In genomic region chr15:100715571-100716455, GRCh38 we compare ENCODE assay signal across 16 cellular contexts.
DNase-seq lines count a peak whose midpoint lies in the region; ATAC-seq, FAIRE-seq and TF ChIP-seq lines count a peak whose summit lies in the region.
"Had no signal": no experiment of that assay in that cellular context is flagged by ENCODE, and none has a peak within 500 bp of the region (broad histone marks: within the 10 kb centered on the region; RNA-seq: fewer than 3 reads in every experiment).

No MANE protein-coding gene starts in this region.

- peak overlapping the region; percentile 33; the same call in 1 of the 2 replicates for H2BK120ac ChIP-seq in IMR-90 (ENCODE audit: low read depth, low read length)
- no peak overlapping the region for H2BK120ac ChIP-seq in mesenchymal stem cell (ENCODE audit: low read depth, low read length)

- no peaks in the 10 kb centered on the region for H3K36me3 Mint-ChIP-seq in activated T-cell treated with anti-CD3 and anti-CD28 coated beads, Interleukin-2, amount 50 U/mL, for 72 hours (ENCODE audit: insufficient read depth in 2 of 2)
- H3K36me3 Mint-ChIP-seq: activated naive CD4-positive, alpha-beta T cell treated with anti-CD3 and anti-CD28 coated beads, Interleukin-2, amount 50 U/mL, for 24 hours; memory B cell had no signal

- TF ChIP-seq EP300 in A549 (IDR thresholded peaks at IDR 0.05) = no peak

- peak in 1 of 2 experiments; percentile 5; a peak in 1 of 6 replicates for ATAC-seq in A549
- no peak for ATAC-seq in IMR-90 (ENCODE audit: low read depth)
- no peak for ATAC-seq in activated T-cell treated with anti-CD3 and anti-CD28 coated beads, Interleukin-2, amount 50 U/mL, for 72 hours (replicated peaks in 1 of 2)
- ATAC-seq in GM18873 (IDR thresholded peaks at IDR 0.05; ENCODE audit: low FRiP score, unreplicated experiment) = no peak
- ATAC-seq: esophagus mucosa had no signal

- H3K9ac ChIP-seq in IMR-90 (ENCODE audit: low read depth, low read length) = no peak overlapping the region
- no peak overlapping the region for H3K9ac ChIP-seq in mammary epithelial cell (ENCODE audit: insufficient read depth, low read length)
- H3K9ac ChIP-seq in mesenchymal stem cell (ENCODE audit: low read length) = no peak overlapping the region

- H4K20me1 ChIP-seq in IMR-90 (ENCODE audit: insufficient read depth, low read length) = no peaks in the 10 kb centered on the region; the same call in 1 of the 2 replicates
- H4K20me1 ChIP-seq in mammary epithelial cell (ENCODE audit: insufficient read depth, low read length) = no peaks in the 10 kb centered on the region

- CTCF ChIA-PET in A549 (lab: Yijun Ruan, JAX) = interaction anchor here (0.7 to 3.8 kb wide), 4 partner anchors 44 to 159 kb away, joined by 3 to 20 read pairs (median 4); no protein-coding TSS in a partner anchor
- CTCF ChIA-PET in IMR-90 (lab: Yijun Ruan, JAX) = no interaction called here
- CTCF ChIA-PET in mammary epithelial cell (lab: Charles Lee; ENCODE audit: low non-redundant PET) = no interaction called here

- BruUV-seq in IMR-90 (replicated peaks; lab: Mats Ljungman, UMichigan) (no TSS peak), mammary epithelial cell (replicated peaks; lab: Mats Ljungman, UMichigan) (no TSS peak)

- FAIRE-seq in A549 (lab: Jason Lieb, UNC) = peak; percentile 32

- 69% methylated on average over 17 of the region's 17 CpGs for WGBS in A549 (ENCODE audit: missing lambda C conversion rate)
- 88% methylated on average over 7 of the region's 17 CpGs; no CpG with 5 or more reads in 1 of the 2 experiments for WGBS in IMR-90 (ENCODE audit: extremely low coverage in 2 of 2, insufficient read length in 1 of 2), 2 experiments
- 96% methylated on average over 14 of the region's 17 CpGs for WGBS in mammary epithelial cell (ENCODE audit: low coverage, missing lambda C conversion rate)
- 81% methylated on average over 16 of the region's 17 CpGs for whole genome bisulfite sequencing in mesenchymal stem cell

- no peak overlapping the region for H2AK9ac ChIP-seq in IMR-90 (replicated peaks; ENCODE audit: low read depth, low read length, poor library complexity)

- no peaks in the 10 kb centered on the region for H3K4me1 Mint-ChIP-seq in activated T-cell treated with anti-CD3 and anti-CD28 coated beads, Interleukin-2, amount 50 U/mL, for 72 hours (ENCODE audit: low read depth)
- H3K4me1 Mint-ChIP-seq: activated naive CD4-positive, alpha-beta T cell treated with anti-CD3 and anti-CD28 coated beads, Interleukin-2, amount 50 U/mL, for 24 hours; memory B cell had no signal

- H3K18ac ChIP-seq in IMR-90 (ENCODE audit: low read depth, low read length) = no peak overlapping the region
- peak overlapping the region in 1 of 2 experiments; percentile 52 for H3K18ac ChIP-seq in mesenchymal stem cell (ENCODE audit: low read depth in 1 of 2, low read length in 2 of 2)

- H3K79me1 ChIP-seq in IMR-90 (ENCODE audit: low read depth in 1 of 2, low read length in 2 of 2) (0 out of 4 replicates have a peak, but pooled peaks cover 0 to 4% of the 10 kb centered on the region in 2 experiments), mesenchymal stem cell (replicated peaks; ENCODE audit: low read length, poor library complexity, severe bottlenecking) (no peaks in the 10 kb centered on the region)

- intact Hi-C loops in IMR-90 (cut with micrococcal nuclease) = no loop called here
- intact Hi-C loops in mammary epithelial cell (cut with micrococcal nuclease) = no loop called here

- H3K4me1 ChIP-seq in A549 = peaks cover 48% of the 10 kb centered on the region
- peaks cover 27% of the 10 kb centered on the region for H3K4me1 ChIP-seq in IMR-90 (ENCODE audit: control insufficient read depth, insufficient read depth, low read length)
- H3K4me1 ChIP-seq in mammary epithelial cell (ENCODE audit: insufficient read depth, low read length) = peaks cover 41% of the 10 kb centered on the region
- peaks cover 37% of the 10 kb centered on the region for H3K4me1 ChIP-seq in mesenchymal stem cell (ENCODE audit: control insufficient read depth, insufficient read depth, low read depth, low read length)

- no peak for TF ChIP-seq CTCF in A549 (IDR thresholded peaks at IDR 0.05)
- TF ChIP-seq CTCF in IMR-90 (conservative IDR thresholded peaks at IDR 0.05; ENCODE audit: low read depth, low read length) = no peak
- TF ChIP-seq CTCF in mammary epithelial cell (conservative IDR thresholded peaks at IDR 0.05 in 1 of 2, IDR thresholded peaks at IDR 0.05 in 1 of 2; ENCODE audit: extremely low read depth in 1 of 2, insufficient read depth in 1 of 2, low read depth in 1 of 2, low read length in 2 of 2) = no peak

- H3K27me3 ChIP-seq in IMR-90 (ENCODE audit: control insufficient read depth, insufficient read depth, low read length) (no peaks in the 10 kb centered on the region), mammary epithelial cell (ENCODE audit: insufficient read depth, low read length) (no peaks in the 10 kb centered on the region), mesenchymal stem cell (ENCODE audit: control insufficient read depth in 1 of 2, insufficient read depth in 1 of 2, low read length in 2 of 2) (no peaks in the 10 kb centered on the region)
- H3K27me3 ChIP-seq: thyroid gland had no signal

- H3K23ac ChIP-seq in IMR-90 (ENCODE audit: low read depth, low read length) (no peak overlapping the region), mesenchymal stem cell (ENCODE audit: low read length in 2 of 2) (no peak overlapping the region)

- no peak overlapping the region for H2BK15ac ChIP-seq in IMR-90 (ENCODE audit: low read depth, low read length)
- peak overlapping the region; percentile 6 for H2BK15ac ChIP-seq in mesenchymal stem cell (ENCODE audit: low read depth, poor library complexity, severe bottlenecking)

- peak overlapping the region; percentile 32; the same call in 1 of the 2 replicates for H4K91ac ChIP-seq in IMR-90 (ENCODE audit: insufficient read depth, low read depth, low read length)
- no peak overlapping the region for H4K91ac ChIP-seq in mesenchymal stem cell (ENCODE audit: low read length)

- DNase-seq in A549 (ENCODE audit: low read depth in 1 of 2, low spot score in 1 of 2) = peak in 1 of 2 experiments; percentile 44
- DNase-seq in IMR-90 = no peak
- DNase-seq in mammary epithelial cell = no peak
- DNase-seq in mesenchymal stem cell = no peak
- no peak for DNase-seq in activated T-cell treated with anti-CD3 and anti-CD28 coated beads, Interleukin-2, amount 50 U/mL, for 72 hours
- no peak for DNase-seq in HUDEP-2 (lab: John Stamatoyannopoulos, UW; ENCODE audit: unreplicated experiment in 76 of 76)
- DNase-seq in NCI-H1048 (lab: John Stamatoyannopoulos, UW) = no peak
- DNase-seq: DMS153, NCI-H510A, occipital lobe, SIG-M5 had no signal

- no peak overlapping the region for H4K5ac ChIP-seq in IMR-90 (ENCODE audit: low read depth, low read length)

- H2BK5ac ChIP-seq in IMR-90 (ENCODE audit: low read depth, low read length, poor library complexity, severe bottlenecking) (peak overlapping the region; percentile 23), mesenchymal stem cell (ENCODE audit: low read depth, low read length, poor library complexity, severe bottlenecking) (no peak overlapping the region)

- H3K27me3 Mint-ChIP-seq in activated T-cell treated with anti-CD3 and anti-CD28 coated beads, Interleukin-2, amount 50 U/mL, for 72 hours (ENCODE audit: low read depth) = peaks cover 14% of the 10 kb centered on the region
- H3K27me3 Mint-ChIP-seq: activated naive CD4-positive, alpha-beta T cell treated with anti-CD3 and anti-CD28 coated beads, Interleukin-2, amount 50 U/mL, for 24 hours had no signal

- no peak overlapping the region for H3K4me3 ChIP-seq in A549
- no peak overlapping the region for H3K4me3 ChIP-seq in IMR-90 (ENCODE audit: insufficient read depth, low read depth, low read length)
- H3K4me3 ChIP-seq in mammary epithelial cell (replicated peaks in 1 of 3; ENCODE audit: insufficient read depth in 1 of 3, low read depth in 2 of 3, low read length in 3 of 3) = no peak overlapping the region
- H3K4me3 ChIP-seq in mesenchymal stem cell (ENCODE audit: insufficient read depth in 1 of 2, low read depth in 1 of 2, low read length in 2 of 2) = no peak overlapping the region
- H3K4me3 ChIP-seq: thyroid gland had no signal

- peak overlapping the region; percentile 46 for H2BK20ac ChIP-seq in IMR-90 (ENCODE audit: low read depth, low read length)

- H4K8ac ChIP-seq in IMR-90 (ENCODE audit: low read depth in 2 of 2, low read length in 2 of 2) (no peak overlapping the region), mesenchymal stem cell (ENCODE audit: low read length) (no peak overlapping the region)

- no peaks in the 10 kb centered on the region for H3K9me3 ChIP-seq in A549
- no peaks in the 10 kb centered on the region for H3K9me3 ChIP-seq in IMR-90 (ENCODE audit: control insufficient read depth, insufficient read depth, low read length)
- no peaks in the 10 kb centered on the region for H3K9me3 ChIP-seq in mammary epithelial cell (replicated peaks; ENCODE audit: insufficient read depth, low read length)
- no peaks in the 10 kb centered on the region for H3K9me3 ChIP-seq in mesenchymal stem cell (ENCODE audit: control insufficient read depth, low read length)
- H3K9me3 ChIP-seq: thyroid gland had no signal

- peaks cover 28% of the 10 kb centered on the region for H3K9me1 ChIP-seq in IMR-90 (ENCODE audit: insufficient read depth, low read length)

- POLR2A ChIA-PET in A549 (lab: Yijun Ruan, JAX) = no interaction called here
- POLR2A ChIA-PET in IMR-90 (lab: Charles Lee; ENCODE audit: unreplicated experiment) = no interaction called here

- no peaks in the 10 kb centered on the region for H3K79me2 ChIP-seq in mammary epithelial cell (ENCODE audit: insufficient read depth, low read length)

- TF ChIP-seq POLR2A in A549 (IDR thresholded peaks at IDR 0.05; ENCODE audit: low read length) (no peak), IMR-90 (IDR thresholded peaks at IDR 0.05; ENCODE audit: low read depth, low read length) (no peak)

- H2AFZ ChIP-seq in IMR-90 (replicated peaks; ENCODE audit: low read length, poor library complexity) (no peak overlapping the region), mammary epithelial cell (ENCODE audit: low read depth, low read length) (no peak overlapping the region), mesenchymal stem cell (ENCODE audit: low read depth, low read length) (no peak overlapping the region)

- in situ Hi-C loops in IMR-90 (cut with MboI; ENCODE audit: low sequenced_read_pairs) (loop anchor here (25.0 kb wide), 1 partner anchor 546 kb away; the partner anchor contains the start of gene CHSY1), mammary epithelial cell (cut with MboI; ENCODE audit: low sequenced_read_pairs in 2 of 2) (no loop called here)

- TF ChIP-seq RAD21 in A549 (conservative IDR thresholded peaks at IDR 0.05 in 1 of 2, IDR thresholded peaks at IDR 0.05 in 1 of 2) (no peak), IMR-90 (IDR thresholded peaks at IDR 0.05; ENCODE audit: low read length) (no peak)

- H3K9me3 Mint-ChIP-seq in activated T-cell treated with anti-CD3 and anti-CD28 coated beads, Interleukin-2, amount 50 U/mL, for 72 hours = no peaks in the 10 kb centered on the region
- H3K9me3 Mint-ChIP-seq: activated naive CD4-positive, alpha-beta T cell treated with anti-CD3 and anti-CD28 coated beads, Interleukin-2, amount 50 U/mL, for 24 hours; memory B cell had no signal

- H2AK5ac ChIP-seq in IMR-90 (ENCODE audit: low read depth, low read length) (peak overlapping the region; percentile 46; the same call in 1 of the 2 replicates), mesenchymal stem cell (ENCODE audit: low read length, severe bottlenecking) (peak overlapping the region; percentile 29)

- 0 out of 2 replicates have a peak overlapping the region, but pooled peaks have one; percentile 8 for H3K14ac ChIP-seq in IMR-90 (replicated peaks; ENCODE audit: low read depth, low read length)
- no peak overlapping the region for H3K14ac ChIP-seq in mesenchymal stem cell (ENCODE audit: low read length in 2 of 2)

- no peak overlapping the region for H3K4me3 Mint-ChIP-seq in activated T-cell treated with anti-CD3 and anti-CD28 coated beads, Interleukin-2, amount 50 U/mL, for 72 hours
- H3K4me3 Mint-ChIP-seq: activated naive CD4-positive, alpha-beta T cell treated with anti-CD3 and anti-CD28 coated beads, Interleukin-2, amount 50 U/mL, for 24 hours; memory B cell had no signal

- H3K36me3 ChIP-seq in IMR-90 (ENCODE audit: control insufficient read depth, insufficient read depth, low read length) (no peaks in the 10 kb centered on the region), mammary epithelial cell (ENCODE audit: insufficient read depth, low read length) (no peaks in the 10 kb centered on the region), mesenchymal stem cell (ENCODE audit: control insufficient read depth in 1 of 2, insufficient read depth in 2 of 2, low read depth in 1 of 2, low read length in 2 of 2) (no peaks in the 10 kb centered on the region)
- H3K36me3 ChIP-seq: thyroid gland had no signal

- dilution Hi-C loops in IMR-90 (cut with HindIII; ENCODE audit: low sequenced_read_pairs, unreplicated experiment) = no loop called here
- dilution Hi-C loops in mammary epithelial cell (cut with HindIII; ENCODE audit: low sequenced_read_pairs) = no loop called here

- no peak overlapping the region for H3K27ac Mint-ChIP-seq in activated T-cell treated with anti-CD3 and anti-CD28 coated beads, Interleukin-2, amount 50 U/mL, for 72 hours
- H3K27ac Mint-ChIP-seq: activated naive CD4-positive, alpha-beta T cell treated with anti-CD3 and anti-CD28 coated beads, Interleukin-2, amount 50 U/mL, for 24 hours; memory B cell had no signal

- H2BK12ac ChIP-seq in mesenchymal stem cell (ENCODE audit: low read length in 2 of 2) = peak overlapping the region in 1 of 2 experiments; percentile 59

- peak overlapping the region; percentile 20; the same call in 1 of the 3 replicates for H3K4me2 ChIP-seq in A549
- no peak overlapping the region for H3K4me2 ChIP-seq in IMR-90 (ENCODE audit: low read depth, low read length)
- no peak overlapping the region for H3K4me2 ChIP-seq in mammary epithelial cell (ENCODE audit: insufficient read depth, low read depth, low read length)
- H3K4me2 ChIP-seq in mesenchymal stem cell (ENCODE audit: low read length, poor library complexity, severe bottlenecking) = no peak overlapping the region

- peak overlapping the region; percentile 59 to 92; a peak in 5 of 6 replicates for H3K27ac ChIP-seq in A549
- no peak overlapping the region for H3K27ac ChIP-seq in IMR-90 (ENCODE audit: insufficient read depth, low read length)
- peak overlapping the region; percentile 7 for H3K27ac ChIP-seq in mammary epithelial cell (ENCODE audit: insufficient read depth, low read depth, low read length)
- no peak overlapping the region for H3K27ac ChIP-seq in mesenchymal stem cell (ENCODE audit: low read length, poor library complexity, severe bottlenecking)
- H3K27ac ChIP-seq: thyroid gland had no signal

- no peak overlapping the region for H3K56ac ChIP-seq in IMR-90 (ENCODE audit: extremely low read depth, insufficient read depth, low read length)

- H3K4ac ChIP-seq in IMR-90 (ENCODE audit: low read depth, low read length) (peak overlapping the region; percentile 68), mesenchymal stem cell (ENCODE audit: low read depth in 1 of 2, low read length in 2 of 2) (no peak overlapping the region)

Comparison
In these comparisons a context has a peak if more than half of its experiments do, and no peak if none do; other contexts are left out.
1. H3K27ac ChIP-seq: peak in A549 (2 of 2) and mammary epithelial cell (single experiment); none in IMR-90 (single experiment) and mesenchymal stem cell (single experiment).